ENCODE assay signal across 2 cellular contexts in the genomic region with DNA sequence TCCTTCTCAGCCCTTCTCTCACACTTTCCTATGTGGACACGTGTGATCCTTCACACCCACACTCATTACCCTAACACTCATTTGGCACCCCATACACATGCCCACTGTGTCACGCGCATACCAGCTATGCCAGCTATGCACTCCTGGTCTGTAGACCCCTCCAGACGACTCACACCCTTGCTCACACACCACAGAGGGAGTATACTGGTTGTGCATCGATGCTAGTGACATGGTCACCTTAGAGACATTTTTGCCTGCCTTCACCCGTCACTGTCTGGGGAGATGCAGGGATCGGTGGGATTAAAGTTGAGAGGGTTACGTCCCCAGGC.
TF ChIP-seq lines count a peak whose summit lies in the region.

No MANE protein-coding gene starts in this region.

TF ChIP-seq in GM23338, 12 proteins besides CTCF, POLR2A, EP300 and RAD21 (continues in another document):
- TF ChIP-seq NANOG (IDR thresholded peaks at IDR 0.05; ENCODE audit: borderline replicate concordance) (no peak), POLR2AphosphoS5 (IDR thresholded peaks at IDR 0.05; ENCODE audit: low read depth) (no peak), ZNF114 (CRISPR knock-in tag; IDR thresholded peaks at IDR 0.05) (no peak), STAT1 (IDR thresholded peaks at IDR 0.05; ENCODE audit: unreplicated experiment) (no peak), EZH2phosphoT487 (IDR thresholded peaks at IDR 0.05; ENCODE audit: unreplicated experiment) (no peak), ETS1 (IDR thresholded peaks at IDR 0.05) (no peak), CREB1 (CRISPR knock-in tag; IDR thresholded peaks at IDR 0.05; ENCODE audit: low read depth) (no peak), JUNB (IDR thresholded peaks at IDR 0.05; ENCODE audit: unreplicated experiment) (no peak), REST (IDR thresholded peaks at IDR 0.05; ENCODE audit: unreplicated experiment) (no peak), EZH2 (IDR thresholded peaks at IDR 0.05; ENCODE audit: low read depth, unreplicated experiment) (no peak), ZNF462 (CRISPR knock-in tag; IDR thresholded peaks at IDR 0.05) (no peak)

TF ChIP-seq in H1, 55 proteins besides CTCF, POLR2A, EP300 and RAD21:
- TF ChIP-seq BCL11A (IDR thresholded peaks at IDR 0.05; ENCODE audit: low read depth in 2 of 2, low read length in 2 of 2) (no peak), CHD7 (IDR thresholded peaks at IDR 0.05; ENCODE audit: insufficient replicate concordance, low read length) (no peak), RNF2 (IDR thresholded peaks at IDR 0.05; ENCODE audit: borderline replicate concordance, low read depth, low read length, missing control alignments, poor library complexity, severe bottlenecking) (no peak), BRCA1 (IDR thresholded peaks at IDR 0.05; ENCODE audit: low read depth, low read length) (no peak), NRF1 (IDR thresholded peaks at IDR 0.05; ENCODE audit: low read depth, low read length) (no peak), KDM1A (IDR thresholded peaks at IDR 0.05; ENCODE audit: borderline replicate concordance, low read length) (no peak), NANOG (IDR thresholded peaks at IDR 0.05; ENCODE audit: insufficient read depth, low read depth, low read length, poor library complexity, severe bottlenecking) (no peak), FOSL1 (IDR thresholded peaks at IDR 0.05; ENCODE audit: insufficient read depth, low read depth, low read length) (no peak), BACH1 (IDR thresholded peaks at IDR 0.05; ENCODE audit: low read length) (no peak)
